23 cellular contexts compared by ENCODE assay signal in genomic region chr20:23455641-23456040, GRCh38. TPM values are rescaled to one million over a fixed set of nuclear protein-coding genes. Genes with fewer than 3 reads are reported as not detected.
A peak's percentile ranks its signal among the peaks of the same experiment; 100 is the strongest.
DNase-seq lines count a peak whose midpoint lies in the region; ATAC-seq and TF ChIP-seq lines count a peak whose summit lies in the region.
"Had no signal": no experiment of that assay in that cellular context is flagged by ENCODE, and none has a peak within 500 bp of the region (broad histone marks: within the 10 kb centered on the region; RNA-seq: fewer than 3 reads in every experiment).

No MANE protein-coding gene starts in this region.

- H4K20me1 ChIP-seq in DND-41 (ENCODE audit: insufficient read depth, low read length): no peaks in the 10 kb centered on the region

- H3K4me1 ChIP-seq in DND-41 (ENCODE audit: insufficient read depth, low read length): peaks cover 19% of the 10 kb centered on the region

- no peaks in the 10 kb centered on the region for H3K9me3 ChIP-seq in DND-41 (ENCODE audit: insufficient read depth, low read length, severe bottlenecking)

- H3K27ac Mint-ChIP-seq in central memory CD8-positive, alpha-beta T cell (ENCODE audit: low read depth): peak overlapping the region; percentile 97
- H3K27ac Mint-ChIP-seq in osteocyte (ENCODE audit: unreplicated experiment): no peak overlapping the region

- no peaks in the 10 kb centered on the region for H3K79me2 ChIP-seq in DND-41 (ENCODE audit: insufficient read depth, low read length)

- no peak overlapping the region; the same call in 1 of the 2 replicates for H3K4me2 ChIP-seq in DND-41 (ENCODE audit: insufficient read depth, low read length)

- H3K27me3 Mint-ChIP-seq in central memory CD8-positive, alpha-beta T cell: no peaks in the 10 kb centered on the region
- peaks cover 21% of the 10 kb centered on the region for H3K27me3 Mint-ChIP-seq in osteocyte (ENCODE audit: unreplicated experiment)

- H3K4me3 Mint-ChIP-seq in central memory CD8-positive, alpha-beta T cell: peak overlapping the region; percentile 70
- H3K4me3 Mint-ChIP-seq in osteocyte (ENCODE audit: unreplicated experiment): no peak overlapping the region

- no peak overlapping the region for H2AFZ ChIP-seq in DND-41 (ENCODE audit: low read depth, low read length)
- H2AFZ ChIP-seq: GM23248 had no signal

- no peak for TF ChIP-seq CTCF in DND-41 (IDR thresholded peaks at IDR 0.05; ENCODE audit: borderline replicate concordance, extremely low read depth, low read length, poor library complexity, severe bottlenecking)
- no peak for TF ChIP-seq CTCF in osteocyte (IDR thresholded peaks at IDR 0.05)

- no peak overlapping the region for H3K9ac ChIP-seq in DND-41 (ENCODE audit: low read depth, low read length)
- H3K9ac ChIP-seq: GM23248 had no signal

- H3K27ac ChIP-seq in DND-41 (ENCODE audit: low read length): peak overlapping the region; percentile 69
- H3K27ac ChIP-seq: 22Rv1, GM23248, SK-N-MC had no signal

- peak; percentile 43 for DNase-seq in NK-92 treated with Interleukin-12 subunit alpha and Interleukin-12 subunit beta, amount 100 ng/mL, for 24 hours (lab: John Stamatoyannopoulos, UW)
- DNase-seq in NK-92 (lab: John Stamatoyannopoulos, UW; ENCODE audit: unreplicated experiment) (no peak), DND-41 (peak; percentile 48), osteocyte (ENCODE audit: extremely low spot score, unreplicated experiment) (peak; percentile 77), HK-2 (ENCODE audit: unreplicated experiment) (no peak)
- no peak for DNase-seq in central memory CD8-positive, alpha-beta T cell (ENCODE audit: low spot score in 2 of 2)
- DNase-seq: DMS53, GM23248, HCEC 1CT, KG1, NCI-H1417, NCI-H187, NCI-H2107, NCI-H510A treated with DMSO at 0.1 percent for 48 hours, NCI-H774, SHP77 had no signal

- ATAC-seq in DND-41 (ENCODE audit: insufficient read depth, low read depth) (peak; percentile 42; the same call in 2 of the 3 replicates), HG03354 (IDR thresholded peaks at IDR 0.05; ENCODE audit: poor library complexity, severe bottlenecking, unreplicated experiment) (no peak), HG03108 (IDR thresholded peaks at IDR 0.05; ENCODE audit: unreplicated experiment) (no peak)
- ATAC-seq in central memory CD8-positive, alpha-beta T cell (replicated peaks; ENCODE audit: extremely low read depth, poor library complexity, severe bottlenecking): no peak

- H3K9me3 Mint-ChIP-seq in central memory CD8-positive, alpha-beta T cell: no peaks in the 10 kb centered on the region
- H3K9me3 Mint-ChIP-seq in osteocyte (ENCODE audit: unreplicated experiment): no peaks in the 10 kb centered on the region
- H3K9me3 Mint-ChIP-seq: CD4-positive, CD25-positive, alpha-beta regulatory T cell had no signal

- H3K36me3 Mint-ChIP-seq in central memory CD8-positive, alpha-beta T cell (ENCODE audit: insufficient read depth): peaks cover 2% of the 10 kb centered on the region
- H3K36me3 Mint-ChIP-seq in osteocyte (ENCODE audit: unreplicated experiment): no peaks in the 10 kb centered on the region
- H3K36me3 Mint-ChIP-seq: CD4-positive, CD25-positive, alpha-beta regulatory T cell had no signal

- peaks cover 26% of the 10 kb centered on the region for H3K4me1 Mint-ChIP-seq in central memory CD8-positive, alpha-beta T cell
- H3K4me1 Mint-ChIP-seq in osteocyte (ENCODE audit: unreplicated experiment): no peaks in the 10 kb centered on the region

- no peak overlapping the region for H3K4me3 ChIP-seq in DND-41 (ENCODE audit: low read depth in 1 of 2, low read length in 2 of 2)
- H3K4me3 ChIP-seq: GM23248, SK-N-MC had no signal

- no peaks in the 10 kb centered on the region for H3K27me3 ChIP-seq in DND-41 (ENCODE audit: insufficient read depth, low read length, poor library complexity)

- H3K36me3 ChIP-seq in DND-41 (ENCODE audit: insufficient read depth, low read length): no peaks in the 10 kb centered on the region

RNA-seq across cellular contexts. Expression of gene CST11, which starts 3.0 kb away (rescaled TPM):
- total RNA-seq in osteocyte: not detected in 2 replicates
- total RNA-seq: CD4-positive, CD25-positive, alpha-beta regulatory T cell; GM23248; M059J; RPMI7951 had no signal

RNA-seq across cellular contexts. Expression of gene CSTL1, which starts 16.2 kb away (rescaled TPM):
- not detected in 2 replicates for total RNA-seq in osteocyte
- total RNA-seq: CD4-positive, CD25-positive, alpha-beta regulatory T cell; GM23248; M059J; RPMI7951 had no signal

RNA-seq across cellular contexts. Expression of gene NAPB, which starts 34.4 kb away (rescaled TPM):
- 8.8 and 10.5 TPM in 2 replicates for total RNA-seq in osteocyte

RNA-seq across cellular contexts. Expression of gene CST8, which starts 35.3 kb away (rescaled TPM):
- total RNA-seq in osteocyte: not detected in 2 replicates
- total RNA-seq: CD4-positive, CD25-positive, alpha-beta regulatory T cell; GM23248; M059J; RPMI7951 had no signal

Comparison
In these comparisons a context has a peak if more than half of its experiments do, and no peak if none do; other contexts are left out.
1. DNase-seq: peak in NK-92 treated with Interleukin-12 subunit alpha and Interleukin-12 subunit beta, amount 100 ng/mL, for 24 hours (single experiment), DND-41 (single experiment) and osteocyte (single experiment); none in NK-92 (single experiment), central memory CD8-positive, alpha-beta T cell (0 of 2) and HK-2 (single experiment).